8 cellular contexts compared by ENCODE assay signal in genomic region chr6:157667211-157668033, GRCh38.
DNase-seq lines count a peak whose midpoint lies in the region; ATAC-seq and TF ChIP-seq lines count a peak whose summit lies in the region.

No MANE protein-coding gene starts in this region.

- CTCF ChIA-PET in HEK293T (lab: Yijun Ruan, JAX) = interaction anchor here (0.7 to 1.3 kb wide), 7 partner anchors 11 to 352 kb away, joined by 3 to 6 read pairs (median 3); no protein-coding TSS in a partner anchor

- H3K4me1 Mint-ChIP-seq in endodermal cell = peaks cover 28% of the 10 kb centered on the region

- H3K27ac Mint-ChIP-seq in endodermal cell = no peak overlapping the region

- no peak overlapping the region for H3K9ac ChIP-seq in endodermal cell (ENCODE audit: extremely low read depth, low read length, poor library complexity, severe bottlenecking)

- no peak overlapping the region for H3K4me3 ChIP-seq in endodermal cell (ENCODE audit: low read length)

- POLR2A ChIA-PET in HEK293T (lab: Yijun Ruan, JAX) = no interaction called here

- WGBS in endodermal cell (ENCODE audit: insufficient coverage in 1 of 2, insufficient read length in 1 of 2), 2 experiments = 60 to 65% methylated on average over 11 to 12 of the region's 12 CpGs

- no peak overlapping the region for H3K4me3 Mint-ChIP-seq in endodermal cell

- DNase-seq in DMS114 treated with DMSO at 0.1 percent for 48 hours (lab: John Stamatoyannopoulos, UW; ENCODE audit: unreplicated experiment) (peak; percentile 18), HEK293T (ENCODE audit: extremely low spot score) (peak; percentile 84), NCI-H460 (ENCODE audit: extremely low read depth, low read depth) (peak; percentile 38), endodermal cell (peak; percentile 87), mucosa of gallbladder (ENCODE audit: low spot score) (peak; percentile 63)
- peak; percentile 49 to 66 for DNase-seq in activated CD4-positive, alpha-beta T cell treated with anti-CD3 and anti-CD28 coated beads, Interleukin-2, amount 50 U/mL, for 48 hours
- DNase-seq in stimulated activated naive CD8-positive, alpha-beta T cell treated with anti-CD3 and anti-CD28 coated beads, Interleukin-15, Interleukin-2, amounts not matched to agents 100 U/mL and 50 U/mL, for 24 hours = peak; percentile 58

- H3K4me1 ChIP-seq in endodermal cell (ENCODE audit: control insufficient read depth, insufficient read depth, low read length) = peaks cover 7% of the 10 kb centered on the region

- no peak overlapping the region for H3K27ac ChIP-seq in endodermal cell (ENCODE audit: low read depth, low read length)

- no peaks in the 10 kb centered on the region for H3K27me3 Mint-ChIP-seq in endodermal cell (ENCODE audit: insufficient read depth)

- no peaks in the 10 kb centered on the region for H3K9me3 Mint-ChIP-seq in endodermal cell

- no peaks in the 10 kb centered on the region for H3K36me3 Mint-ChIP-seq in endodermal cell (ENCODE audit: low read depth)

- H3K27me3 ChIP-seq in endodermal cell (ENCODE audit: control insufficient read depth, insufficient read depth, low read length, poor library complexity, severe bottlenecking) = no peaks in the 10 kb centered on the region

- H3K9me3 ChIP-seq in endodermal cell (ENCODE audit: control insufficient read depth, low read length) = no peaks in the 10 kb centered on the region

- peak; percentile 55 for ATAC-seq in stimulated activated naive CD8-positive, alpha-beta T cell treated with anti-CD3 and anti-CD28 coated beads, Interleukin-15, Interleukin-2, amounts not matched to agents 100 U/mL and 50 U/mL, for 24 hours
- ATAC-seq in HG03139 (IDR thresholded peaks at IDR 0.05; ENCODE audit: unreplicated experiment) = no peak

- H3K36me3 ChIP-seq in endodermal cell (ENCODE audit: control insufficient read depth, insufficient read depth, low read length) = no peaks in the 10 kb centered on the region

- TF ChIP-seq CTCF in endodermal cell (conservative IDR thresholded peaks at IDR 0.05) = peak; percentile 95

TF ChIP-seq in HEK293T, 16 proteins besides CTCF, POLR2A, EP300 and RAD21:
- TF ChIP-seq BHLHE40 (IDR thresholded peaks at IDR 0.05; ENCODE audit: borderline replicate concordance) = no peak
- TF ChIP-seq ZNF384 (IDR thresholded peaks at IDR 0.05) = peak; percentile 75

Comparison
In these comparisons a context has a peak if more than half of its experiments do, and no peak if none do; other contexts are left out.
1. DNase-seq: peak in every context shown above with its lines; median percentile 87 in endodermal cell; 84 in HEK293T; 63 in mucosa of gallbladder; 58 in stimulated activated naive CD8-positive, alpha-beta T cell treated with anti-CD3 and anti-CD28 coated beads, Interleukin-15, Interleukin-2, amounts not matched to agents 100 U/mL and 50 U/mL, for 24 hours; 58 in activated CD4-positive, alpha-beta T cell treated with anti-CD3 and anti-CD28 coated beads, Interleukin-2, amount 50 U/mL, for 48 hours; 38 in NCI-H460; 18 in DMS114 treated with DMSO at 0.1 percent for 48 hours.